In the genomic region with DNA sequence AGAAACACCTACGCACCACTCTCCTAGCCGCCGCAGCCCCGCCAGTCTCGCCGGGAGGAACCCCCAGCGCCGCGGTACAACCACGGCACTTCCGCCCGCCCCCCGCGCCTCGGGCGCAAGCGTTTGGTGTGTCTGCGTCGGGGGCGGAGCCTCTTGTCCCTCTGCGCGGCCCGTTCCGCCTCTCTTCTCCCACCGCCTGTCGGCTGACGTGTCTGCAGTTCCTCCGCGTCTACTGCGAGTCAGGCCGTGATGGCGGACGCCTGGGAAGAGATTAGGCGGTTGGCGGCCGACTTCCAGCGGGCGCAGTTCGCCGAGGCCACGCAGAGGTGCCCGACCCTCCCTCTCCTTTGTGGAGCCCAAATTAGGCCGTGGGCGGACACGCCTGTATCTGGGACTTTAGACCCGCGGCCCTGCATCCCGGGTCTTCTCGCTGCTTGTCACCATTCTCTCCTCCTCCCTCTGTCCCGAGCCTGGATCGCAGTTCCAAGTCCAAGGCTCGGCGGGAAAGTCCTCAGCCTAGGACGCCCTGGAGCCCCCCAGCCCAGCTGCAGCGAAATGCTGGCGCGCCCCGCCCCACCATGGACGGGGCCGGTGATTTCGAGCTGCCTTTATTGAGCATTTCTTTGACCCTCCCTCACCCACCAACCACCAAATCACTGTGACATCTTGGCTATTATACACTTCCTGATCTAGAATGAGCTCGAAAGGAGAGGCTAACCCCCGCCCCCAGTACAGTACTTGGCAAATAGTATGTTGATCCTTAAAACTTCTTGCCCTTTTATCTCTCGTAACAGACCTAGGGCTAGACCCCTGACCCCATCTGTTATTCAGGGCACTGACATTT, we compare ENCODE assay signal across 8 cellular contexts. TPM values are rescaled to one million over a fixed set of nuclear protein-coding genes. Genes with fewer than 3 reads are reported as not detected.
DNase-seq lines count a peak whose midpoint lies in the region; ATAC-seq and TF ChIP-seq lines count a peak whose summit lies in the region.

UFL1 (plus strand) TSS at position 182 of the 844 bp plus-strand sequence; CDS start at position 250, 68 bp downstream.

- peaks cover 0 to 34% (median 18%) of the 10 kb centered on the region in 6 donors for H3K36me3 ChIP-seq in spleen

- peaks cover 14 to 43% (median 32%) of the 10 kb centered on the region in 6 donors for H3K4me1 ChIP-seq in spleen

- no peaks in the 10 kb centered on the region for H3K9me3 Mint-ChIP-seq in activated B cell treated with CpG ODN at 0.5 μM for 24 hours

- ATAC-seq in GM18909 (IDR thresholded peaks at IDR 0.05; ENCODE audit: poor library complexity, unreplicated experiment) (peak; percentile 97), HG03175 (IDR thresholded peaks at IDR 0.05; ENCODE audit: unreplicated experiment) (peak; percentile 97), activated B cell treated with CpG ODN at 0.5 μM for 24 hours (ENCODE audit: low read depth) (peak; percentile 94)

- peaks cover 27% of the 10 kb centered on the region for H3K4me1 Mint-ChIP-seq in activated B cell treated with CpG ODN at 0.5 μM for 24 hours

- no peaks in the 10 kb centered on the region for H3K27me3 ChIP-seq in AG04450 (ENCODE audit: control insufficient read depth, insufficient read depth, low read length)
- H3K27me3 ChIP-seq in spleen (replicated peaks in 1 of 7): no peaks in the 10 kb centered on the region

- intact Hi-C loops in activated B cell treated with CpG ODN at 0.5 μM for 24 hours (cut with micrococcal nuclease) (loop anchor here (1.0 to 5.0 kb wide), 9 partner anchors 10 to 1147 kb away; partner anchors contain the start of genes GPR63, KLHL32, MANEA and MMS22L), spleen (cut with DNase I; ENCODE audit: low total_unique reads) (no loop called here)

- CTCF ChIA-PET in AG04450 (lab: Charles Lee): interaction anchor here (1.0 kb wide), 1 partner anchor 21 kb away, joined by 3 read pairs; no protein-coding TSS in a partner anchor
- CTCF ChIA-PET in activated B cell treated with CpG ODN at 0.5 μM for 24 hours (lab: Charles Lee): interaction anchor here (0.9 kb wide), 1 partner anchor 403 kb away, joined by 3 read pairs; the partner anchor contains the start of gene KLHL32

- H3K27ac ChIP-seq in AG04450 (ENCODE audit: low read depth, low read length) (peak within 1 kb of the TSS; percentile 93), caudate nucleus (ENCODE audit: low read depth, low read length) (peak within 1 kb of the TSS; percentile 92), spleen (peak within 1 kb of the TSS; percentile 96 to 99 (median 98))

- H3K27me3 Mint-ChIP-seq in activated B cell treated with CpG ODN at 0.5 μM for 24 hours: no peaks in the 10 kb centered on the region

- H3K4me3 ChIP-seq in AG04450 (ENCODE audit: low read depth, low read length): peak within 1 kb of the TSS; percentile 85
- peak within 1 kb of the TSS; percentile 55 to 79 (median 68) for H3K4me3 ChIP-seq in spleen

- peak; percentile 68 for DNase-seq in AG04450 (ENCODE audit: low read depth, low spot score)
- peak; percentile 92 for DNase-seq in NCI-H226
- DNase-seq in activated B cell treated with CpG ODN at 0.5 μM for 24 hours: peak; percentile 91
- peak; percentile 46 to 97 (median 90) for DNase-seq in caudate nucleus (lab: John Stamatoyannopoulos, UW)
- peak; percentile 93 for DNase-seq in inferior parietal cortex (ENCODE audit: extremely low spot score)
- peak; percentile 99 for DNase-seq in spleen

- peaks cover 24% of the 10 kb centered on the region for H3K36me3 Mint-ChIP-seq in activated B cell treated with CpG ODN at 0.5 μM for 24 hours (ENCODE audit: low read depth)

- H3K4me3 Mint-ChIP-seq in activated B cell treated with CpG ODN at 0.5 μM for 24 hours: peak within 1 kb of the TSS; percentile 100

- TF ChIP-seq CTCF in AG04450 (IDR thresholded peaks at IDR 0.05; ENCODE audit: low read depth, low read length) (no peak), activated B cell treated with CpG ODN at 0.5 μM for 24 hours (IDR thresholded peaks at IDR 0.05) (no peak), spleen (IDR thresholded peaks at IDR 0.05 in 8 of 11, conservative IDR thresholded peaks at IDR 0.05 in 3 of 11) (peak in 7 of 11 experiments; percentile 7 to 54 (median 35))

- peak within 1 kb of the TSS; percentile 100 for H3K27ac Mint-ChIP-seq in activated B cell treated with CpG ODN at 0.5 μM for 24 hours

- POLR2A ChIA-PET in AG04450 (lab: Yijun Ruan, JAX) (no interaction called here), activated B cell treated with CpG ODN at 0.5 μM for 24 hours (lab: Charles Lee) (interaction anchor here (0.6 to 1.5 kb wide), 11 partner anchors 10 to 944 kb away, joined by 3 to 10 read pairs (median 4); partner anchors contain the start of genes KLHL32, MANEA and MMS22L)

- no peaks in the 10 kb centered on the region for H3K9me3 ChIP-seq in AG04450 (ENCODE audit: control insufficient read depth, insufficient read depth, low read length)
- no peaks in the 10 kb centered on the region for H3K9me3 ChIP-seq in spleen

- TF ChIP-seq POLR2A in spleen (IDR thresholded peaks at IDR 0.05): peak; percentile 75 to 93 (median 89)

- WGBS in spleen, 5 donors: 0 to 1% (median 1%) methylated on average over 49 to 64 of the region's 64 CpGs

RNA-seq across cellular contexts. Expression of gene UFL1, which starts in this region (rescaled TPM):
- polyA plus RNA-seq in AG04450 (2011; rRNA removed): 12.9 and 15.3 TPM in 2 replicates
- polyA minus RNA-seq in AG04450 (2011; rRNA and poly(A)+ RNA removed): 5.0 and 10.1 TPM in 2 replicates
- total RNA-seq in activated B cell treated with CpG ODN at 0.5 μM for 24 hours: 20.7 and 23.6 TPM in 2 replicates
- total RNA-seq in spleen: 10 to 100 TPM; 20.0 to 29.6 (median 24.7) TPM
- polyA plus RNA-seq in spleen: 10 to 100 TPM in 2 of 3 donors, 1 to 10 TPM in 1; 9.5 to 12.3 (median 11.3) TPM

Comparison
In these comparisons a context has a peak if more than half of its experiments do, and no peak if none do; other contexts are left out.
1. Peak in every context shown above with its lines: DNase-seq, ATAC-seq, H3K4me3 ChIP-seq and H3K27ac ChIP-seq.
2. CTCF ChIP-seq: peak in spleen (7 of 11); none in AG04450 (single experiment) and activated B cell treated with CpG ODN at 0.5 μM for 24 hours (single experiment).